Comparison of ENCODE assay signal across 9 cellular contexts in genomic region chr12:9760699-9761406, GRCh38. TPM values are rescaled to one million over a fixed set of nuclear protein-coding genes. Genes with fewer than 3 reads are reported as not detected.
DNase-seq lines count a peak whose midpoint lies in the region; ATAC-seq and TF ChIP-seq lines count a peak whose summit lies in the region.
"Had no signal": no experiment of that assay in that cellular context is flagged by ENCODE, and none has a peak within 500 bp of the region (broad histone marks: within the 10 kb centered on the region; RNA-seq: fewer than 3 reads in every experiment).

CD69 (minus strand) TSS chr12:9760901; CDS start chr12:9760820, 81 bp downstream.

- TF ChIP-seq CTCF in lower lobe of right lung (IDR thresholded peaks at IDR 0.05) (no peak), ascending aorta (IDR thresholded peaks at IDR 0.05) (no peak)

- peaks cover 0 to 12% (median 0%) of the 10 kb centered on the region in 11 experiments; a peak in 4 of 22 replicates for H3K9me3 ChIP-seq in BLaER1 treated with 17β-estradiol and CSF1 and Interleukin-3, amounts not matched to agents 10 nM and 100 nM (replicated peaks in 1 of 11)
- no peaks in the 10 kb centered on the region for H3K9me3 ChIP-seq in lower lobe of right lung
- H3K9me3 ChIP-seq in ascending aorta: no peaks in the 10 kb centered on the region

- peak within 1 kb of the TSS; percentile 65 to 90 (median 86) for H3K4me2 ChIP-seq in BLaER1 treated with 17β-estradiol and CSF1 and Interleukin-3, amounts not matched to agents 10 nM and 100 nM

- peak within 1 kb of the TSS in 4 of 11 experiments; percentile 17 to 44 (median 38); a peak in 7 of 22 replicates for H3K9ac ChIP-seq in BLaER1 treated with 17β-estradiol and CSF1 and Interleukin-3, amounts not matched to agents 10 nM and 100 nM

- peak within 1 kb of the TSS; percentile 15 to 52 (median 37); a peak in 19 of 20 replicates for H3K4me3 ChIP-seq in BLaER1 treated with 17β-estradiol and CSF1 and Interleukin-3, amounts not matched to agents 10 nM and 100 nM
- peak within 1 kb of the TSS; percentile 48 for H3K4me3 ChIP-seq in lower lobe of right lung
- peak within 1 kb of the TSS in 1 of 2 donors; percentile 33 for H3K4me3 ChIP-seq in ascending aorta

- peaks cover 34 to 49% (median 42%) of the 10 kb centered on the region in 11 experiments for H3K27me3 ChIP-seq in BLaER1 treated with 17β-estradiol and CSF1 and Interleukin-3, amounts not matched to agents 10 nM and 100 nM
- H3K27me3 ChIP-seq in lower lobe of right lung (ENCODE audit: low read depth): no peaks in the 10 kb centered on the region
- no peaks in the 10 kb centered on the region for H3K27me3 ChIP-seq in ascending aorta

- peaks cover 55 to 72% (median 67%) of the 10 kb centered on the region in 10 experiments for H3K4me1 ChIP-seq in BLaER1 treated with 17β-estradiol and CSF1 and Interleukin-3, amounts not matched to agents 10 nM and 100 nM
- H3K4me1 ChIP-seq in lower lobe of right lung (no peaks in the 10 kb centered on the region), ascending aorta (no peaks in the 10 kb centered on the region)

- no peaks in the 10 kb centered on the region for H4K20me1 ChIP-seq in BLaER1 treated with 17β-estradiol and CSF1 and Interleukin-3, amounts not matched to agents 10 nM and 100 nM

- peak within 1 kb of the TSS in 8 of 11 experiments; percentile 1 to 59 (median 20); a peak in 9 of 22 replicates for H3K27ac ChIP-seq in BLaER1 treated with 17β-estradiol and CSF1 and Interleukin-3, amounts not matched to agents 10 nM and 100 nM
- H3K27ac ChIP-seq in lower lobe of right lung: peak within 1 kb of the TSS; percentile 51
- peak within 1 kb of the TSS; percentile 31 for H3K27ac ChIP-seq in substantia nigra (ENCODE audit: low read depth, low read length, poor library complexity, severe bottlenecking)
- no peak within 1 kb of the TSS for H3K27ac ChIP-seq in ascending aorta
- H3K27ac ChIP-seq: C4-2B had no signal

- ATAC-seq in GM21390 (IDR thresholded peaks at IDR 0.05; ENCODE audit: unreplicated experiment) (peak; percentile 46), lower lobe of right lung (peak; percentile 67 to 68)

- DNase-seq in NCI-H526 (lab: John Stamatoyannopoulos, UW) (peak; percentile 75 to 78), activated T-cell treated with anti-CD3 and anti-CD28 coated beads for 4 hours (peak; percentile 76), lower lobe of right lung (no peak), substantia nigra (lab: John Stamatoyannopoulos, UW) (peak in 1 of 49 donors; percentile 6), ascending aorta (ENCODE audit: low spot score in 2 of 2) (no peak), NCI-H69 (lab: John Stamatoyannopoulos, UW) (no peak)

- no peaks in the 10 kb centered on the region for H3K36me3 ChIP-seq in BLaER1 treated with 17β-estradiol and CSF1 and Interleukin-3, amounts not matched to agents 10 nM and 100 nM
- H3K36me3 ChIP-seq in lower lobe of right lung (no peaks in the 10 kb centered on the region), ascending aorta (no peaks in the 10 kb centered on the region)

- intact Hi-C loops in lower lobe of right lung (cut with DNase I) (no loop called here), ascending aorta (cut with DNase I) (no loop called here)

RNA-seq across cellular contexts. Expression of gene CD69, which starts in this region (rescaled TPM):
- total RNA-seq in lower lobe of right lung: 11.4 TPM
- total RNA-seq in ascending aorta: 1.3 TPM

Comparison
In these comparisons a context has a peak if more than half of its experiments do, and no peak if none do; other contexts are left out.
1. H3K27ac ChIP-seq: peak in BLaER1 treated with 17β-estradiol and CSF1 and Interleukin-3, amounts not matched to agents 10 nM and 100 nM (8 of 11), lower lobe of right lung (single experiment) and substantia nigra (single experiment); none in ascending aorta (0 of 2).
2. DNase-seq: peak in NCI-H526 (2 of 2) and activated T-cell treated with anti-CD3 and anti-CD28 coated beads for 4 hours (single experiment); none in lower lobe of right lung (single experiment), ascending aorta (0 of 2) and NCI-H69 (single experiment).